In genomic region chrX:131306602-131307001, GRCh38 we compare ENCODE assay signal across 1 cellular context.
TF ChIP-seq lines count a peak whose summit lies in the region.

No MANE protein-coding gene starts in this region.

TF ChIP-seq in GM23338, 12 proteins besides CTCF, POLR2A, EP300 and RAD21 (continued from another document):
- TF ChIP-seq POLR2AphosphoS5 (IDR thresholded peaks at IDR 0.05; ENCODE audit: low read depth) = no peak
